In genomic region chr7:44261239-44261638, GRCh38 we compare ENCODE assay signal across 21 cellular contexts.
DNase-seq lines count a peak whose midpoint lies in the region; ATAC-seq, FAIRE-seq and TF ChIP-seq lines count a peak whose summit lies in the region.
"Had no signal": no experiment of that assay in that cellular context is flagged by ENCODE, and none has a peak within 500 bp of the region (broad histone marks: within the 10 kb centered on the region; RNA-seq: fewer than 3 reads in every experiment).

No MANE protein-coding gene starts in this region.

- FAIRE-seq in D721Med (lab: Jason Lieb, UNC), result no peak
- FAIRE-seq: keratinocyte had no signal

- no peaks in the 10 kb centered on the region for H3K9me3 Mint-ChIP-seq in activated T-helper 17 cell treated with anti-CD3 and anti-CD28 coated beads, Interleukin-2, amount 50 U/mL, for 72 hours
- H3K9me3 Mint-ChIP-seq: nephron had no signal

- no peak for ATAC-seq in activated T-helper 17 cell treated with anti-CD3 and anti-CD28 coated beads, Interleukin-2, amount 50 U/mL, for 72 hours (replicated peaks)
- ATAC-seq in gastrocnemius medialis, result no peak
- ATAC-seq: activated CD8-positive, alpha-beta memory T cell treated with anti-CD3 and anti-CD28 coated beads, Interleukin-2, amount 10 ng/mL, durations not matched to agents 7 days and 5 days had no signal

- no peaks in the 10 kb centered on the region for H3K27me3 ChIP-seq in gastrocnemius medialis
- H3K27me3 ChIP-seq: ascending aorta had no signal

- DNase-seq in NCI-H1694 (lab: John Stamatoyannopoulos, UW), result peak; percentile 67
- no peak for DNase-seq in gastrocnemius medialis
- DNase-seq in D721Med (ENCODE audit: insufficient read length, low spot score), result no peak
- no peak for DNase-seq in NCI-H526 treated with DMSO at 0.1 percent for 48 hours (lab: John Stamatoyannopoulos, UW)
- no peak for DNase-seq in stimulated activated naive CD4-positive, alpha-beta T cell (lab: John Stamatoyannopoulos, UW)
- DNase-seq: activated CD4-positive, alpha-beta T cell treated with anti-CD3 and anti-CD28 coated beads for 1 hour; activated CD8-positive, alpha-beta memory T cell treated with anti-CD3 and anti-CD28 coated beads, Interleukin-2, amount 10 ng/mL, durations not matched to agents 7 days and 5 days; activated effector memory CD4-positive, alpha-beta T cell treated with anti-CD3 and anti-CD28 coated beads, Interleukin-2, amount 50 U/mL, for 16 hours; cerebellar nuclear complex; DMS79 treated with DMSO at 0.1 percent for 48 hours; hippocampal formation; KG1; NCI-H2029 treated with DMSO at 0.1 percent for 48 hours; NCI-H748 treated with DMSO at 0.1 percent for 48 hours; stimulated activated CD8-positive, alpha-beta memory T cell treated with anti-CD3 and anti-CD28 coated beads, Interleukin-4, amount 100 ng/mL, for 48 hours had no signal

- H3K36me3 ChIP-seq in gastrocnemius medialis, result no peaks in the 10 kb centered on the region
- H3K36me3 ChIP-seq: ascending aorta, prostate gland had no signal

- H3K4me3 ChIP-seq in gastrocnemius medialis, result no peak overlapping the region
- H3K4me3 ChIP-seq: ascending aorta, prostate gland had no signal

- in situ Hi-C loops in gastrocnemius medialis (cut with MboI; ENCODE audit: low sequenced_read_pairs in 4 of 4), result no loop called here

- H3K27me3 Mint-ChIP-seq in activated T-helper 17 cell treated with anti-CD3 and anti-CD28 coated beads, Interleukin-2, amount 50 U/mL, for 72 hours, result no peaks in the 10 kb centered on the region
- H3K27me3 Mint-ChIP-seq: activated CD8-positive, alpha-beta memory T cell treated with anti-CD3 and anti-CD28 coated beads, Interleukin-2, amount 10 ng/mL, durations not matched to agents 7 days and 5 days had no signal

- peaks cover 73 to 75% of the 10 kb centered on the region in 2 donors for H3K4me1 ChIP-seq in gastrocnemius medialis
- H3K4me1 ChIP-seq: prostate gland had no signal

- no peaks in the 10 kb centered on the region for H3K36me3 Mint-ChIP-seq in activated T-helper 17 cell treated with anti-CD3 and anti-CD28 coated beads, Interleukin-2, amount 50 U/mL, for 72 hours (ENCODE audit: low read depth)
- H3K36me3 Mint-ChIP-seq: activated CD8-positive, alpha-beta memory T cell treated with anti-CD3 and anti-CD28 coated beads, Interleukin-2, amount 10 ng/mL, durations not matched to agents 7 days and 5 days had no signal

- peak overlapping the region; percentile 89 for H3K27ac Mint-ChIP-seq in activated T-helper 17 cell treated with anti-CD3 and anti-CD28 coated beads, Interleukin-2, amount 50 U/mL, for 72 hours
- H3K27ac Mint-ChIP-seq: activated CD8-positive, alpha-beta memory T cell treated with anti-CD3 and anti-CD28 coated beads, Interleukin-2, amount 10 ng/mL, durations not matched to agents 7 days and 5 days had no signal

- intact Hi-C loops in gastrocnemius medialis (cut with DNase I; ENCODE audit: low total_unique reads), result no loop called here

- H3K27ac ChIP-seq in gastrocnemius medialis, result peak overlapping the region; percentile 87 to 99 (median 96)
- H3K27ac ChIP-seq: prostate gland had no signal

- H3K4me3 Mint-ChIP-seq in activated T-helper 17 cell treated with anti-CD3 and anti-CD28 coated beads, Interleukin-2, amount 50 U/mL, for 72 hours, result no peak overlapping the region
- H3K4me3 Mint-ChIP-seq: activated CD8-positive, alpha-beta memory T cell treated with anti-CD3 and anti-CD28 coated beads, Interleukin-2, amount 10 ng/mL, durations not matched to agents 7 days and 5 days; nephron had no signal

- H3K4me1 Mint-ChIP-seq in activated T-helper 17 cell treated with anti-CD3 and anti-CD28 coated beads, Interleukin-2, amount 50 U/mL, for 72 hours, result peaks cover 24% of the 10 kb centered on the region

- H3K9me3 ChIP-seq in gastrocnemius medialis, result no peaks in the 10 kb centered on the region
- H3K9me3 ChIP-seq: ascending aorta, prostate gland had no signal

- TF ChIP-seq POLR2A in gastrocnemius medialis (IDR thresholded peaks at IDR 0.05), result no peak

- TF ChIP-seq CTCF in GM12872 (IDR thresholded peaks at IDR 0.05; ENCODE audit: insufficient read depth, low read depth, low read length) (0 out of 3 replicates have a peak, but pooled peaks have one; percentile 22), gastrocnemius medialis (IDR thresholded peaks at IDR 0.05 in 4 of 5, conservative IDR thresholded peaks at IDR 0.05 in 1 of 5) (no peak), D721Med (IDR thresholded peaks at IDR 0.05; ENCODE audit: insufficient read depth, missing control alignments) (no peak)
